15 cellular contexts compared by ENCODE assay signal in the genomic region with DNA sequence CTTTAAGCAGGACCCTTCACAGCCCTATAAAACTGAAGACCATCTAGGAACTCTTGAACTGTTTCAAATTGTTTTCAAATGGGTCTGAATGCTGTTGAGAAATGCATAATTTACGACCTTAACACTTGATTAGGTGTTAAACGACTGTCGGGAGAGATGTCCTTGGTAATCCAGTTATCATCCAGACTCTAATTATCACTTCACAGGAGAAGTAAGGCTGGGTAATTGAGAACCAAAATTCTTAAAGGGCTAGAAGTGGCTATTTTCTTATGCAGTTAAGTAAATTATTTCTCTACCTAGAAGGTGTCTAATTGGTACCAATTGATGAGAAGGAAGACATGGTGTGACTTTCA.
A peak's percentile ranks its signal among the peaks of the same experiment; 100 is the strongest.
DNase-seq lines count a peak whose midpoint lies in the region; ATAC-seq and TF ChIP-seq lines count a peak whose summit lies in the region.
"Had no signal": no experiment of that assay in that cellular context is flagged by ENCODE, and none has a peak within 500 bp of the region (broad histone marks: within the 10 kb centered on the region; RNA-seq: fewer than 3 reads in every experiment).

No MANE protein-coding gene starts in this region.

- POLR2A ChIA-PET in CD4-positive, alpha-beta T cell (lab: Charles Lee): no interaction called here

- no peaks in the 10 kb centered on the region for H3K9me3 Mint-ChIP-seq in T-helper 2 cell treated with Interferon-gamma antibody and Interleukin-4, amounts not matched to agents 5 μg/mL and 100 μg/mL, for 36 hours
- H3K9me3 Mint-ChIP-seq in CD4-positive, alpha-beta T cell: no peaks in the 10 kb centered on the region

- H3K4ac ChIP-seq in mesendoderm (ENCODE audit: low read depth, low read length): no peak overlapping the region

- no peak for ATAC-seq in CD4-positive, alpha-beta T cell (ENCODE audit: poor library complexity)
- ATAC-seq: A549 had no signal

- H4K8ac ChIP-seq in mesendoderm (ENCODE audit: low read depth, low read length): no peak overlapping the region

- no peak overlapping the region for H3K4me3 Mint-ChIP-seq in T-helper 2 cell treated with Interferon-gamma antibody and Interleukin-4, amounts not matched to agents 5 μg/mL and 100 μg/mL, for 36 hours
- H3K4me3 Mint-ChIP-seq in CD4-positive, alpha-beta T cell: no peak overlapping the region
- H3K4me3 Mint-ChIP-seq: CD4-positive, CD25-positive, alpha-beta regulatory T cell had no signal

- H3K9me3 ChIP-seq in BLaER1 (peaks cover 46% of the 10 kb centered on the region), KOPT-K1 (ENCODE audit: insufficient read depth, low read length, poor library complexity, severe bottlenecking) (no peaks in the 10 kb centered on the region)
- no peaks in the 10 kb centered on the region for H3K9me3 ChIP-seq in CD4-positive, alpha-beta T cell (ENCODE audit: control insufficient read depth, low read length)
- H3K9me3 ChIP-seq: A549, Caco-2, HAP-1 had no signal

- H3K4me2 ChIP-seq in BLaER1 (peak overlapping the region; percentile 66), mesendoderm (ENCODE audit: low read length) (no peak overlapping the region)
- H3K4me2 ChIP-seq: A549 had no signal

- WGBS in mesendoderm (ENCODE audit: extremely low coverage, insufficient coverage, low lambda C conversion rate): no CpG with 5 or more reads among the region's 3 CpGs

- H3K9ac ChIP-seq in BLaER1 (peak overlapping the region; percentile 28; the same call in 1 of the 2 replicates), mesendoderm (ENCODE audit: low read length) (no peak overlapping the region)
- H3K9ac ChIP-seq: GM23248 had no signal

- H3K27ac ChIP-seq in BLaER1: no peak overlapping the region; the same call in 1 of the 2 replicates
- peak overlapping the region; percentile 97 for H3K27ac ChIP-seq in KOPT-K1 (ENCODE audit: low read depth, low read length, poor library complexity, severe bottlenecking)
- peak overlapping the region; percentile 37 for H3K27ac ChIP-seq in mesendoderm (ENCODE audit: low read depth, low read length)
- H3K27ac ChIP-seq in CD4-positive, alpha-beta T cell (ENCODE audit: low read depth, low read length): no peak overlapping the region
- H3K27ac ChIP-seq: 22Rv1, A549, GM23248 had no signal

- no peak overlapping the region for H2AK5ac ChIP-seq in mesendoderm (ENCODE audit: low read length)

- CTCF ChIA-PET in CD4-positive, alpha-beta T cell (lab: Charles Lee): no interaction called here

- no peak overlapping the region for H4K5ac ChIP-seq in mesendoderm (ENCODE audit: low read length)

- no peak overlapping the region for H3K27ac Mint-ChIP-seq in T-helper 2 cell treated with Interferon-gamma antibody and Interleukin-4, amounts not matched to agents 5 μg/mL and 100 μg/mL, for 36 hours
- no peak overlapping the region for H3K27ac Mint-ChIP-seq in CD4-positive, alpha-beta T cell
- H3K27ac Mint-ChIP-seq: CD4-positive, CD25-positive, alpha-beta regulatory T cell had no signal

- no peaks in the 10 kb centered on the region for H3K4me1 Mint-ChIP-seq in T-helper 2 cell treated with Interferon-gamma antibody and Interleukin-4, amounts not matched to agents 5 μg/mL and 100 μg/mL, for 36 hours (ENCODE audit: low read depth)
- peaks cover 11% of the 10 kb centered on the region for H3K4me1 Mint-ChIP-seq in CD4-positive, alpha-beta T cell (ENCODE audit: low read depth)
- H3K4me1 Mint-ChIP-seq: CD4-positive, CD25-positive, alpha-beta regulatory T cell had no signal

- H4K20me1 ChIP-seq in BLaER1: no peaks in the 10 kb centered on the region

- H2BK15ac ChIP-seq in mesendoderm (replicated peaks; ENCODE audit: low read depth): no peak overlapping the region

- no peak for TF ChIP-seq CTCF in CD4-positive, alpha-beta T cell (IDR thresholded peaks at IDR 0.05)

- H3K27me3 Mint-ChIP-seq in T-helper 2 cell treated with Interferon-gamma antibody and Interleukin-4, amounts not matched to agents 5 μg/mL and 100 μg/mL, for 36 hours (ENCODE audit: low read depth): peaks cover 29% of the 10 kb centered on the region
- peaks cover 21% of the 10 kb centered on the region for H3K27me3 Mint-ChIP-seq in CD4-positive, alpha-beta T cell

- no peak overlapping the region for H3K56ac ChIP-seq in mesendoderm (ENCODE audit: low read length)

- peak; percentile 85 for DNase-seq in NCI-H82 (lab: John Stamatoyannopoulos, UW)
- peak; percentile 91 for DNase-seq in mesendoderm
- DNase-seq in T-helper 2 cell treated with Interferon-gamma antibody and Interleukin-4, amounts not matched to agents 5 μg/mL and 100 μg/mL, for 36 hours (ENCODE audit: low spot score): no peak
- no peak for DNase-seq in CD4-positive, alpha-beta T cell
- DNase-seq in inferior parietal cortex (ENCODE audit: extremely low spot score): no peak
- DNase-seq: AML-193; Caco-2; CD4-positive, CD25-positive, alpha-beta regulatory T cell; GDM1; GM23248 had no signal

- no peaks in the 10 kb centered on the region for H3K79me2 ChIP-seq in mesendoderm (ENCODE audit: control insufficient read depth, insufficient read depth, low read length)

- no peak overlapping the region for H3K23ac ChIP-seq in mesendoderm (ENCODE audit: low read length)

- H3K36me3 Mint-ChIP-seq in T-helper 2 cell treated with Interferon-gamma antibody and Interleukin-4, amounts not matched to agents 5 μg/mL and 100 μg/mL, for 36 hours (ENCODE audit: low read depth): no peaks in the 10 kb centered on the region
- no peaks in the 10 kb centered on the region for H3K36me3 Mint-ChIP-seq in CD4-positive, alpha-beta T cell (ENCODE audit: low read depth)
- H3K36me3 Mint-ChIP-seq: CD4-positive, CD25-positive, alpha-beta regulatory T cell had no signal

- H3K36me3 ChIP-seq in BLaER1 (peaks cover 41% of the 10 kb centered on the region), KOPT-K1 (ENCODE audit: insufficient read depth, low read length) (peaks cover 20% of the 10 kb centered on the region), mesendoderm (ENCODE audit: control insufficient read depth, insufficient read depth, low read length) (no peaks in the 10 kb centered on the region)
- H3K36me3 ChIP-seq: HAP-1 had no signal

- H3K4me1 ChIP-seq in BLaER1: peaks cover 31% of the 10 kb centered on the region
- peaks cover 12% of the 10 kb centered on the region for H3K4me1 ChIP-seq in mesendoderm (ENCODE audit: control insufficient read depth, low read depth, low read length)
- H3K4me1 ChIP-seq: A549, Caco-2 had no signal

- H3K27me3 ChIP-seq in BLaER1: no peaks in the 10 kb centered on the region
- H3K27me3 ChIP-seq in mesendoderm (ENCODE audit: insufficient read depth, low read length, poor library complexity): peaks cover 6% of the 10 kb centered on the region
- peaks cover 6% of the 10 kb centered on the region for H3K27me3 ChIP-seq in CD4-positive, alpha-beta T cell (ENCODE audit: control insufficient read depth, insufficient read depth, low read length)

- H3K18ac ChIP-seq in mesendoderm (ENCODE audit: low read length): no peak overlapping the region

- H2BK5ac ChIP-seq in mesendoderm (ENCODE audit: low read length): no peak overlapping the region

- H3K4me3 ChIP-seq in BLaER1 (no peak overlapping the region), mesendoderm (ENCODE audit: low read length) (no peak overlapping the region)
- H3K4me3 ChIP-seq: A549, GM23248, HAP-1 had no signal

- H2BK120ac ChIP-seq in mesendoderm (ENCODE audit: low read depth, low read length): no peak overlapping the region

- intact Hi-C loops in CD4-positive, alpha-beta T cell (cut with DNase I, micrococcal nuclease): no loop called here

- H3K79me1 ChIP-seq in mesendoderm (ENCODE audit: low read length): no peaks in the 10 kb centered on the region

Comparison
In these comparisons a context has a peak if more than half of its experiments do, and no peak if none do; other contexts are left out.
1. H3K27ac ChIP-seq: peak in KOPT-K1 (single experiment) and mesendoderm (single experiment); none in BLaER1 (single experiment) and CD4-positive, alpha-beta T cell (single experiment).
2. DNase-seq: peak in NCI-H82 (single experiment) and mesendoderm (single experiment); none in T-helper 2 cell treated with Interferon-gamma antibody and Interleukin-4, amounts not matched to agents 5 μg/mL and 100 μg/mL, for 36 hours (single experiment), CD4-positive, alpha-beta T cell (0 of 10) and inferior parietal cortex (single experiment).